Comparison of ENCODE assay signal across 8 cellular contexts in genomic region chr15:25437751-25438600, GRCh38. TPM values are rescaled to one million over a fixed set of nuclear protein-coding genes. Genes with fewer than 3 reads are reported as not detected.
DNase-seq lines count a peak whose midpoint lies in the region; ATAC-seq lines count a peak whose summit lies in the region.

No MANE protein-coding gene starts in this region.

- H2BK15ac ChIP-seq in mesenchymal stem cell (ENCODE audit: low read depth, poor library complexity, severe bottlenecking), result peak overlapping the region; percentile 28

- CTCF ChIA-PET in activated CD8-positive, alpha-beta T cell treated with anti-CD3 and anti-CD28 coated beads, Interleukin-2, amount 10 ng/mL, durations not matched to agents 7 days and 5 days (lab: Charles Lee), result no interaction called here

- H3K27me3 ChIP-seq in mesenchymal stem cell (ENCODE audit: control insufficient read depth in 1 of 2, insufficient read depth in 1 of 2, low read length in 2 of 2), result no peaks in the 10 kb centered on the region

- no peak overlapping the region for H2BK12ac ChIP-seq in mesenchymal stem cell (ENCODE audit: low read length in 2 of 2)

- peak overlapping the region in 1 of 2 experiments; percentile 94 for H3K23ac ChIP-seq in mesenchymal stem cell (ENCODE audit: low read length in 2 of 2)

- peak overlapping the region; percentile 96 for H3K27ac Mint-ChIP-seq in activated CD8-positive, alpha-beta T cell treated with anti-CD3 and anti-CD28 coated beads, Interleukin-2, amount 10 ng/mL, durations not matched to agents 7 days and 5 days

- no peaks in the 10 kb centered on the region for H3K27me3 Mint-ChIP-seq in activated CD8-positive, alpha-beta T cell treated with anti-CD3 and anti-CD28 coated beads, Interleukin-2, amount 10 ng/mL, durations not matched to agents 7 days and 5 days (ENCODE audit: low read depth)

- H3K4me3 Mint-ChIP-seq in activated CD8-positive, alpha-beta T cell treated with anti-CD3 and anti-CD28 coated beads, Interleukin-2, amount 10 ng/mL, durations not matched to agents 7 days and 5 days, result peak overlapping the region; percentile 92

- H3K79me1 ChIP-seq in mesenchymal stem cell (replicated peaks; ENCODE audit: low read length, poor library complexity, severe bottlenecking), result peaks cover 4% of the 10 kb centered on the region

- H2BK120ac ChIP-seq in mesenchymal stem cell (ENCODE audit: low read depth, low read length), result peak overlapping the region; percentile 94

- peak overlapping the region; percentile 88 to 98 for H3K4me3 ChIP-seq in mesenchymal stem cell (ENCODE audit: insufficient read depth in 1 of 2, low read depth in 1 of 2, low read length in 2 of 2)

- peaks cover 31% of the 10 kb centered on the region for H3K36me3 Mint-ChIP-seq in activated CD8-positive, alpha-beta T cell treated with anti-CD3 and anti-CD28 coated beads, Interleukin-2, amount 10 ng/mL, durations not matched to agents 7 days and 5 days (ENCODE audit: low read depth)

- peak overlapping the region; percentile 79 to 100 for H3K4ac ChIP-seq in mesenchymal stem cell (ENCODE audit: low read depth in 1 of 2, low read length in 2 of 2)

- peak; percentile 41 for ATAC-seq in HG02763 (IDR thresholded peaks at IDR 0.05; ENCODE audit: unreplicated experiment)
- peak; percentile 45 for ATAC-seq in activated CD8-positive, alpha-beta T cell treated with anti-CD3 and anti-CD28 coated beads, Interleukin-2, amount 10 ng/mL, durations not matched to agents 7 days and 5 days

- peak overlapping the region; percentile 97 for H3K9ac ChIP-seq in mesenchymal stem cell (ENCODE audit: low read length)

- H3K14ac ChIP-seq in mesenchymal stem cell (ENCODE audit: low read length in 2 of 2), result peak overlapping the region in 1 of 2 experiments; percentile 98

- no peaks in the 10 kb centered on the region for H3K36me3 ChIP-seq in mesenchymal stem cell (ENCODE audit: control insufficient read depth in 1 of 2, insufficient read depth in 2 of 2, low read depth in 1 of 2, low read length in 2 of 2)

- H2AFZ ChIP-seq in mesenchymal stem cell (ENCODE audit: low read depth, low read length), result peak overlapping the region; percentile 97

- H3K9me3 Mint-ChIP-seq in activated CD8-positive, alpha-beta T cell treated with anti-CD3 and anti-CD28 coated beads, Interleukin-2, amount 10 ng/mL, durations not matched to agents 7 days and 5 days (ENCODE audit: insufficient read depth), result no peaks in the 10 kb centered on the region

- peak; percentile 15 for DNase-seq in NCI-H1436 (lab: John Stamatoyannopoulos, UW)
- no peak for DNase-seq in NCI-H1436 treated with DMSO at 0.1 percent for 48 hours (lab: John Stamatoyannopoulos, UW)
- peak; percentile 1 for DNase-seq in NCI-H146 treated with DMSO at 0.1 percent for 48 hours (lab: John Stamatoyannopoulos, UW; ENCODE audit: unreplicated experiment)
- peak; percentile 65 for DNase-seq in activated CD8-positive, alpha-beta T cell treated with anti-CD3 and anti-CD28 coated beads, Interleukin-2, amount 10 ng/mL, durations not matched to agents 7 days and 5 days
- DNase-seq in effector CD4-positive, alpha-beta T cell, result peak; percentile 35
- DNase-seq in mesenchymal stem cell, result peak; percentile 69
- peak; percentile 41 to 43 for DNase-seq in stimulated activated CD8-positive, alpha-beta memory T cell treated with anti-CD3 and anti-CD28 coated beads, Interleukin-15, amount 100 ng/mL, for 48 hours (ENCODE audit: low read depth in 2 of 2)

- no peaks in the 10 kb centered on the region for H3K9me3 ChIP-seq in mesenchymal stem cell (ENCODE audit: control insufficient read depth, low read length)

- peak overlapping the region; percentile 88 for H2BK5ac ChIP-seq in mesenchymal stem cell (ENCODE audit: low read depth, low read length, poor library complexity, severe bottlenecking)

- POLR2A ChIA-PET in activated CD8-positive, alpha-beta T cell treated with anti-CD3 and anti-CD28 coated beads, Interleukin-2, amount 10 ng/mL, durations not matched to agents 7 days and 5 days (lab: Charles Lee), result interaction anchor here (0.6 kb wide), 1 partner anchor 79 kb away, joined by 3 read pairs; no protein-coding TSS in a partner anchor

- H2AK5ac ChIP-seq in mesenchymal stem cell (ENCODE audit: low read length, severe bottlenecking), result peak overlapping the region; percentile 59

- H4K8ac ChIP-seq in mesenchymal stem cell (ENCODE audit: low read length), result peak overlapping the region; percentile 100

- H3K4me1 Mint-ChIP-seq in activated CD8-positive, alpha-beta T cell treated with anti-CD3 and anti-CD28 coated beads, Interleukin-2, amount 10 ng/mL, durations not matched to agents 7 days and 5 days (ENCODE audit: low read depth), result peaks cover 30% of the 10 kb centered on the region

- H3K4me2 ChIP-seq in mesenchymal stem cell (ENCODE audit: low read length, poor library complexity, severe bottlenecking), result peak overlapping the region; percentile 92

- H3K18ac ChIP-seq in mesenchymal stem cell (ENCODE audit: low read depth in 1 of 2, low read length in 2 of 2), result peak overlapping the region; percentile 97

- H3K4me1 ChIP-seq in mesenchymal stem cell (ENCODE audit: control insufficient read depth, insufficient read depth, low read depth, low read length), result no peaks in the 10 kb centered on the region

- WGBS in mesenchymal stem cell, result under 1% methylated on average over 51 of the region's 68 CpGs

- peak overlapping the region; percentile 92 for H4K91ac ChIP-seq in mesenchymal stem cell (ENCODE audit: low read length)

- H3K27ac ChIP-seq in mesenchymal stem cell (ENCODE audit: low read length, poor library complexity, severe bottlenecking), result peak overlapping the region; percentile 62

RNA-seq across cellular contexts. Expression of gene UBE3A, which starts 0.8 kb away (rescaled TPM):
- total RNA-seq in activated CD8-positive, alpha-beta T cell treated with anti-CD3 and anti-CD28 coated beads, Interleukin-2, amount 10 ng/mL, durations not matched to agents 7 days and 5 days, result 10 to 100 TPM; 87.7 to 92.2 TPM
- 36.5 TPM for polyA plus RNA-seq in mesenchymal stem cell (2013, experiment 1 of 2)
- 42.1 TPM for polyA plus RNA-seq in mesenchymal stem cell (2013, experiment 2 of 2)
